ENCODE assay signal across 6 cellular contexts in the genomic region with DNA sequence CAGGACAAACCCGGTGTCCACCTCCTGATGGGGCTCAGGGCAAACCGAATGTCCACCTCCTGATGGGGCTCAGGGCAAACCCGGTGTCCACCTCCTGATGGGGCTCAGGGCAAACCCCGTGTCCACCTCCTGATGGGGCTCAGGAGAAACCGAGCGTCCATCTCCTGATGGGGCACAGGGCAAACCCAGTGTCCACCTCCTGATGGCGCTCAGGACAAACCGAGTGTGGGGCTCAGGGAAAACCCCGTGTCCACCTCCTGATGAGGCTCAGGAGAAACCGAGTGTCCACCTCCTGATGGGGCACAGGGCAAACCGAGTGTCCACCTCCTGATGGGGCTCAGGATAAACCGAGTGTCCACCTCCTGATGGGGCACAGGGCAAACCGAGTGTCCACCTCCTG. TPM values are rescaled to one million over a fixed set of nuclear protein-coding genes. Genes with fewer than 3 reads are reported as not detected.
DNase-seq lines count a peak whose midpoint lies in the region; ATAC-seq, FAIRE-seq and TF ChIP-seq lines count a peak whose summit lies in the region.
"Not testable (repeated sequence)": the region's sequence is repeated elsewhere in the genome, so short reads cannot be mapped to it uniquely, and the experiment has no call there.

No MANE protein-coding gene starts in this region.

- not testable (repeated sequence) for ATAC-seq in RWPE2 (ENCODE audit: low read depth); Right ventricle myocardium superior (ENCODE audit: poor library complexity)

- H3K9ac ChIP-seq in neuronal stem cell (ENCODE audit: low read depth, low read length, poor library complexity), result peak overlapping the region; percentile 12

- not testable (repeated sequence) for H3K4me2 ChIP-seq in neuronal stem cell (ENCODE audit: insufficient read depth, low read length, poor library complexity, severe bottlenecking)

- H3K9me3 ChIP-seq in BE2C; RWPE2 (ENCODE audit: severe bottlenecking); neuronal stem cell (replicated peaks in 1 of 2; ENCODE audit: control insufficient read depth in 2 of 2, insufficient read depth in 1 of 2, low read depth in 1 of 2, low read length in 2 of 2); suprapubic skin: not testable (repeated sequence)

- not testable (repeated sequence) for H4K91ac ChIP-seq in neuronal stem cell (ENCODE audit: low read depth, low read length, poor library complexity)

- H2BK5ac ChIP-seq in neuronal stem cell (ENCODE audit: low read length), result not testable (repeated sequence)

- WGBS in neuronal stem cell (ENCODE audit: extremely low coverage in 2 of 2, insufficient read length in 2 of 2, insufficient replicate concordance in 1 of 2), 2 donors, result no CpG with 5 or more reads among the region's 13 CpGs
- WGBS in suprapubic skin, result 90% methylated on average over 11 of the region's 13 CpGs

- H3K27me3 ChIP-seq in BE2C; RWPE2 (ENCODE audit: insufficient read depth, poor library complexity, severe bottlenecking); bronchial epithelial cell (ENCODE audit: control insufficient read depth, insufficient read depth, low read length); neuronal stem cell (ENCODE audit: control insufficient read depth in 3 of 3, insufficient read depth in 3 of 3, low read depth in 1 of 3, low read length in 3 of 3); suprapubic skin: not testable (repeated sequence)

- H3K14ac ChIP-seq in neuronal stem cell (ENCODE audit: low read length), result not testable (repeated sequence)

- H3K79me1 ChIP-seq in neuronal stem cell (ENCODE audit: low read depth, low read length), result peaks cover 46% of the 10 kb centered on the region

- H3K27ac ChIP-seq in RWPE2 (ENCODE audit: poor library complexity, severe bottlenecking); neuronal stem cell (replicated peaks; ENCODE audit: low read length); suprapubic skin: not testable (repeated sequence)

- H3K4ac ChIP-seq in neuronal stem cell (ENCODE audit: low read length), result not testable (repeated sequence)

- TF ChIP-seq POLR2A in suprapubic skin (IDR thresholded peaks at IDR 0.05), result not testable (repeated sequence)

- TF ChIP-seq EP300 in suprapubic skin (IDR thresholded peaks at IDR 0.05), result not testable (repeated sequence)

- not testable (repeated sequence) for H3K23ac ChIP-seq in neuronal stem cell (ENCODE audit: low read depth, low read length, poor library complexity)

- not testable (repeated sequence) for H3K4me1 ChIP-seq in BE2C; RWPE2 (ENCODE audit: insufficient read depth, poor library complexity, severe bottlenecking)
- H3K4me1 ChIP-seq in neuronal stem cell (ENCODE audit: control insufficient read depth in 2 of 2, insufficient read depth in 1 of 2, low read depth in 1 of 2, low read length in 2 of 2) (peaks cover 0 to 16% of the 10 kb centered on the region in 2 donors), suprapubic skin (peaks cover 38% of the 10 kb centered on the region)

- not testable (repeated sequence) for H2BK15ac ChIP-seq in neuronal stem cell (ENCODE audit: low read length)

- not testable (repeated sequence) for H2AFZ ChIP-seq in neuronal stem cell (ENCODE audit: low read length)

- DNase-seq in BE2C (peak; percentile 1), RWPE2 (ENCODE audit: low spot score) (peak; percentile 11), Right ventricle myocardium superior (peak; percentile 10), suprapubic skin (ENCODE audit: low spot score in 2 of 2) (peak; percentile 46 to 53)
- DNase-seq in bronchial epithelial cell (ENCODE audit: low read depth); neuronal stem cell (ENCODE audit: low spot score): not testable (repeated sequence)

- not testable (repeated sequence) for TF ChIP-seq CTCF in BE2C (IDR thresholded peaks at IDR 0.05; ENCODE audit: low read depth, low read length); RWPE2 (IDR thresholded peaks at IDR 0.05; ENCODE audit: poor library complexity, severe bottlenecking); bronchial epithelial cell (IDR thresholded peaks at IDR 0.05; ENCODE audit: insufficient read depth, low read length, severe bottlenecking); suprapubic skin (IDR thresholded peaks at IDR 0.05)

- intact Hi-C loops in Right ventricle myocardium superior (cut with DNase I), result not testable (repeated sequence)

- not testable (repeated sequence) for H3K4me3 ChIP-seq in BE2C (ENCODE audit: low read depth, low read length); RWPE2 (ENCODE audit: severe bottlenecking); bronchial epithelial cell (ENCODE audit: low read depth, low read length); neuronal stem cell (ENCODE audit: low read length in 2 of 2); suprapubic skin

- peak; percentile 72 for FAIRE-seq in bronchial epithelial cell (lab: Jason Lieb, UNC)

- not testable (repeated sequence) for H2BK120ac ChIP-seq in neuronal stem cell (ENCODE audit: low read depth, low read length)

- not testable (repeated sequence) for H2BK12ac ChIP-seq in neuronal stem cell (ENCODE audit: low read length)

- H3K36me3 ChIP-seq in BE2C (peaks cover 61% of the 10 kb centered on the region), RWPE2 (ENCODE audit: low read depth) (peaks cover 74% of the 10 kb centered on the region), bronchial epithelial cell (ENCODE audit: control insufficient read depth, insufficient read depth, low read length) (peaks cover 42% of the 10 kb centered on the region), neuronal stem cell (replicated peaks in 1 of 2; ENCODE audit: control insufficient read depth in 2 of 2, insufficient read depth in 2 of 2, low read length in 2 of 2) (peaks cover 66 to 88% of the 10 kb centered on the region in 2 donors), suprapubic skin (peaks cover 74% of the 10 kb centered on the region)

- H3K18ac ChIP-seq in neuronal stem cell (ENCODE audit: low read length), result not testable (repeated sequence)

- not testable (repeated sequence) for H4K8ac ChIP-seq in neuronal stem cell (ENCODE audit: low read depth, low read length)

- not testable (repeated sequence) for H2AK5ac ChIP-seq in neuronal stem cell (ENCODE audit: low read depth, low read length)

RNA-seq across cellular contexts. Expression of a gene that starts 12.1 kb away (rescaled TPM):
- 352 TPM for polyA plus RNA-seq in BE2C (2012; ENCODE audit: insufficient read depth, insufficient read length, low read depth)
- 173 and 179 TPM in 2 replicates for total RNA-seq in bronchial epithelial cell
- total RNA-seq in Right ventricle myocardium superior, result 133 TPM
- polyA plus RNA-seq in neuronal stem cell (2013, experiment 1 of 2), result 151 TPM
- 149 TPM for polyA plus RNA-seq in neuronal stem cell (2013, experiment 2 of 2)
- 100 to 1,000 TPM; 145 to 255 (median 181) TPM for total RNA-seq in suprapubic skin

RNA-seq across cellular contexts. Expression of a gene that starts 52.9 kb away (rescaled TPM):
- polyA plus RNA-seq in BE2C (2012; ENCODE audit: insufficient read depth, insufficient read length, low read depth), result 247 TPM
- total RNA-seq in bronchial epithelial cell (44.8 and 46.1 TPM in 2 replicates), Right ventricle myocardium superior (50.3 TPM), suprapubic skin (100 to 1,000 TPM in 1 of 4 donors, 10 to 100 TPM in 3; 58.7 to 112 (median 69.5) TPM)
- 38.4 TPM for polyA plus RNA-seq in neuronal stem cell (2013, experiment 1 of 2)
- polyA plus RNA-seq in neuronal stem cell (2013, experiment 2 of 2), result 37.0 TPM
